In the genomic region with DNA sequence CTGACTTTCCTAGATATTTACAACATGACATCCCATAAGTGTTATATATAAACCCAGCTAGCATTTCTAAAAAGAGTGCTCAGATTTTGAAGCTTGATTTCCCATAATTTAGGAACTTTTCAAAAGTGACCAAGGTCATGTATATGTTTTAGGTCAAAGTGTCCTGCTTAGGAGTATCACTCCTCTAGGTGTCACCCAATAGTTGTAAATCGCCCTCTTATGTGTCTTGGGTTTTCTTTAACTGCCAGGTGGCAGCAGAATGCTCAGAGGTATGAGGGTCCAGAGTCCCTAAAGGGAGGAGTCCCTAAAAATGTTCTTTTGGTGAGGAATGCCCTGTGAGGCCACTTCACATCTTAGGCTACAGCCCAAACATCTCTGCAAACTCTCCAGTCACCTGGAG, we compare ENCODE assay signal across 17 cellular contexts.
"Had no signal": no experiment of that assay in that cellular context is flagged by ENCODE, and none has a peak within 500 bp of the region (broad histone marks: within the 10 kb centered on the region; RNA-seq: fewer than 3 reads in every experiment).

No MANE protein-coding gene starts in this region.

- H3K27ac Mint-ChIP-seq: activated CD4-positive, alpha-beta memory T cell treated with anti-CD3 and anti-CD28 coated beads for 36 hours; activated naive CD8-positive, alpha-beta T cell; dendritic cell treated with granulocyte-macrophage colony-stimulating factor and Interleukin-4, amounts not matched to agents 40 ng/mL and 50 ng/mL, for 4 days; nephron; stimulated activated effector memory CD8-positive, alpha-beta T cell treated with anti-CD3 and anti-CD28 coated beads, Interleukin-12 subunit alpha, Interleukin-12 subunit beta, amount 100 ng/mL, for 72 hours; type B pancreatic cell had no signal

- H3K9me3 ChIP-seq: testis had no signal

- H3K9me3 Mint-ChIP-seq: type B pancreatic cell had no signal

- H3K4me1 ChIP-seq: esophagus squamous epithelium, lower lobe of right lung, parathyroid adenoma, testis had no signal

- H3K4me3 ChIP-seq: esophagus squamous epithelium, lower lobe of right lung, smooth muscle cell, testis had no signal

- H3K27me3 ChIP-seq: esophagus squamous epithelium, testis had no signal

- H3K36me3 Mint-ChIP-seq: stimulated activated effector memory CD8-positive, alpha-beta T cell treated with anti-CD3 and anti-CD28 coated beads, Interleukin-12 subunit alpha, Interleukin-12 subunit beta, amount 100 ng/mL, for 72 hours; type B pancreatic cell had no signal

- H3K9ac ChIP-seq: parathyroid adenoma had no signal

- H3K4me1 Mint-ChIP-seq: nephron; stimulated activated effector memory CD8-positive, alpha-beta T cell treated with anti-CD3 and anti-CD28 coated beads, Interleukin-12 subunit alpha, Interleukin-12 subunit beta, amount 100 ng/mL, for 72 hours had no signal

- H3K27ac ChIP-seq: esophagus squamous epithelium, lower lobe of right lung, parathyroid adenoma, testis had no signal

- H3K27me3 Mint-ChIP-seq: activated CD4-positive, alpha-beta memory T cell treated with anti-CD3 and anti-CD28 coated beads for 36 hours; activated naive CD8-positive, alpha-beta T cell; dendritic cell treated with granulocyte-macrophage colony-stimulating factor and Interleukin-4, amounts not matched to agents 40 ng/mL and 50 ng/mL, for 4 days; type B pancreatic cell had no signal

- ATAC-seq: lower lobe of right lung; sciatic nerve; stimulated activated effector memory CD8-positive, alpha-beta T cell treated with anti-CD3 and anti-CD28 coated beads, Interleukin-12 subunit alpha, Interleukin-12 subunit beta, amount 100 ng/mL, for 72 hours had no signal

- DNase-seq: activated CD4-positive, alpha-beta memory T cell treated with anti-CD3 and anti-CD28 coated beads for 36 hours; activated CD4-positive, alpha-beta T cell treated with anti-CD3 and anti-CD28 coated beads for 4 hours; activated T-cell treated with anti-CD3 and anti-CD28 coated beads for 4 hours; effector CD8-positive, alpha-beta T cell; esophagus squamous epithelium; islet precursor cell; lower lobe of right lung; stimulated activated CD4-positive, alpha-beta T cell treated with anti-CD3 and anti-CD28 coated beads, Interleukin-4, amount 100 ng/mL, for 1 hour; testis had no signal

- H3K4me3 Mint-ChIP-seq: activated CD4-positive, alpha-beta memory T cell treated with anti-CD3 and anti-CD28 coated beads for 36 hours; activated naive CD8-positive, alpha-beta T cell; dendritic cell treated with granulocyte-macrophage colony-stimulating factor and Interleukin-4, amounts not matched to agents 40 ng/mL and 50 ng/mL, for 4 days; nephron; stimulated activated effector memory CD8-positive, alpha-beta T cell treated with anti-CD3 and anti-CD28 coated beads, Interleukin-12 subunit alpha, Interleukin-12 subunit beta, amount 100 ng/mL, for 72 hours; type B pancreatic cell had no signal

- H3K36me3 ChIP-seq: esophagus squamous epithelium, lower lobe of right lung had no signal
